7 cellular contexts compared by ENCODE assay signal in genomic region chr2:235894839-235895238, GRCh38.
"Had no signal": no experiment of that assay in that cellular context is flagged by ENCODE, and none has a peak within 500 bp of the region (broad histone marks: within the 10 kb centered on the region; RNA-seq: fewer than 3 reads in every experiment).

No MANE protein-coding gene starts in this region.

- H3K4me3 ChIP-seq: GM23248, HAP-1, K562 had no signal

- H3K9ac ChIP-seq: GM23248 had no signal

- H3K36me3 ChIP-seq: HAP-1 had no signal

- H3K4me3 Mint-ChIP-seq: HFFc6 had no signal

- H3K27ac Mint-ChIP-seq: HFFc6 had no signal

- H3K9me3 ChIP-seq: HAP-1 had no signal

- H3K4me1 ChIP-seq: HAP-1 had no signal

- H3K9me3 Mint-ChIP-seq: HFFc6 had no signal

- H3K27ac ChIP-seq: GM23248 had no signal

- DNase-seq: GM23248, GOT3, H7, HFFc6, IMR-90 had no signal
